In genomic region chr20:46941404-46941803, GRCh38 we compare ENCODE assay signal across 35 cellular contexts. TPM values are rescaled to one million over a fixed set of nuclear protein-coding genes. Genes with fewer than 3 reads are reported as not detected.
"Had no signal": no experiment of that assay in that cellular context is flagged by ENCODE, and none has a peak within 500 bp of the region (broad histone marks: within the 10 kb centered on the region; RNA-seq: fewer than 3 reads in every experiment).

No MANE protein-coding gene starts in this region.

- FAIRE-seq: astrocyte, bronchial epithelial cell, colon had no signal

- H3K9me3 ChIP-seq: adrenal gland, ascending aorta, body of pancreas, breast epithelium had no signal

- ATAC-seq: activated naive CD4-positive, alpha-beta T cell treated with anti-CD3 and anti-CD28 coated beads, Interleukin-2, amount 50 U/mL, for 72 hours; activated naive CD8-positive, alpha-beta T cell treated with anti-CD3 and anti-CD28 coated beads, Interleukin-2, amount 50 U/mL, for 24 hours; activated T-cell treated with anti-CD3 and anti-CD28 coated beads, Interleukin-2, amount 50 U/mL, for 4 hours; activated T-cell treated with anti-CD3 and anti-CD28 coated beads, Interleukin-2, amount 50 U/mL, for 72 hours; activated T-helper 17 cell treated with anti-CD3 and anti-CD28 coated beads, Interleukin-2, amount 50 U/mL, for 72 hours; body of pancreas had no signal

- H3K4me1 ChIP-seq: adrenal gland, body of pancreas, breast epithelium had no signal

- H3K27ac ChIP-seq: adrenal gland, ascending aorta, body of pancreas, brain microvascular endothelial cell, breast epithelium, cardiac muscle cell had no signal

- H3K36me3 ChIP-seq: adrenal gland, ascending aorta, brain microvascular endothelial cell, breast epithelium, cardiac muscle cell had no signal

- H3K27me3 ChIP-seq: adrenal gland, ascending aorta, body of pancreas, breast epithelium, cardiac muscle cell had no signal

- H3K4me3 ChIP-seq: adrenal gland, ascending aorta, body of pancreas, breast epithelium, cardiac muscle cell had no signal

- DNase-seq: activated effector memory CD4-positive, alpha-beta T cell treated with anti-CD3 and anti-CD28 coated beads, Interleukin-2, amount 50 U/mL, for 16 hours; activated effector memory CD4-positive, alpha-beta T cell treated with Interleukin-2 at 50 U/mL for 16 hours; activated gamma-delta T cell; activated gamma-delta T cell treated with Interleukin-2 at 50 U/mL for 16 hours; activated naive CD4-positive, alpha-beta T cell; activated naive CD4-positive, alpha-beta T cell treated with anti-CD3 and anti-CD28 coated beads for 36 hours; activated naive CD4-positive, alpha-beta T cell treated with anti-CD3 and anti-CD28 coated beads, Interleukin-2, amount 10 ng/mL, durations not matched to agents 7 days and 5 days; activated naive CD4-positive, alpha-beta T cell treated with anti-CD3 and anti-CD28 coated beads, Interleukin-2, amount 50 U/mL, for 16 hours; activated naive CD4-positive, alpha-beta T cell treated with Interleukin-2 at 50 U/mL for 16 hours; activated naive CD8-positive, alpha-beta T cell treated with anti-CD3 and anti-CD28 coated beads for 36 hours; activated naive CD8-positive, alpha-beta T cell treated with anti-CD3 and anti-CD28 coated beads, Interleukin-2, amount 10 ng/mL, durations not matched to agents 7 days and 5 days; activated naive CD8-positive, alpha-beta T cell treated with anti-CD3 and anti-CD28 coated beads, Interleukin-2, amount 50 U/mL, for 24 hours; activated T-cell treated with anti-CD3 and anti-CD28 coated beads, Interleukin-2, amount 50 U/mL, for 4 hours; activated T-cell treated with anti-CD3 and anti-CD28 coated beads, Interleukin-2, amount 50 U/mL, for 48 hours; activated T-cell treated with anti-CD3 and anti-CD28 coated beads, Interleukin-2, amount 50 U/mL, for 72 hours; adrenal gland; amniotic stem cell; amygdala; anterior cingulate cortex; aorta; body of pancreas; brain microvascular endothelial cell; caudate nucleus; central memory CD4-positive, alpha-beta T cell; cerebellar nuclear complex had no signal

RNA-seq across cellular contexts. Expression of gene EYA2, which starts 46.8 kb away (rescaled TPM):
- total RNA-seq: activated naive CD4-positive, alpha-beta T cell treated with anti-CD3 and anti-CD28 coated beads for 36 hours; activated naive CD4-positive, alpha-beta T cell treated with anti-CD3 and anti-CD28 coated beads, Interleukin-2, amount 50 U/mL, for 72 hours; activated naive CD8-positive, alpha-beta T cell treated with anti-CD3 and anti-CD28 coated beads for 36 hours; activated naive CD8-positive, alpha-beta T cell treated with anti-CD3 and anti-CD28 coated beads, Interleukin-2, amount 10 ng/mL, durations not matched to agents 7 days and 5 days; activated T-cell treated with anti-CD3 and anti-CD28 coated beads, Interleukin-2, amount 50 U/mL, for 4 hours; activated T-helper 1 cell treated with anti-CD3 and anti-CD28 coated beads, Interleukin-12 subunit alpha, Interleukin-12 subunit beta, Interleukin-2, Interleukin-4 antibody, amounts not matched to agents 30 ng/mL and 10 ng/mL and 1 ng/mL, durations not matched to agents 14 hours and 24 hours and 36 hours; activated T-helper 2 cell treated with anti-CD3 and anti-CD28 coated beads, Interferon-gamma antibody, Interleukin-2, Interleukin-4, amounts not matched to agents 10 μg/mL and 5 μg/mL and 100 μg/mL, durations not matched to agents 14 hours and 24 hours and 36 hours had no signal
- polyA plus RNA-seq: cardiac muscle cell had no signal
